Comparison of ENCODE assay signal across 22 cellular contexts in genomic region chr5:44646016-44646415, GRCh38.
DNase-seq lines count a peak whose midpoint lies in the region; ATAC-seq and TF ChIP-seq lines count a peak whose summit lies in the region.
"Had no signal": no experiment of that assay in that cellular context is flagged by ENCODE, and none has a peak within 500 bp of the region (broad histone marks: within the 10 kb centered on the region; RNA-seq: fewer than 3 reads in every experiment).

No MANE protein-coding gene starts in this region.

- TF ChIP-seq CTCF in A673 (conservative IDR thresholded peaks at IDR 0.05; ENCODE audit: low read depth, low read length): no peak

- no peaks in the 10 kb centered on the region for H3K4me1 ChIP-seq in A673 (ENCODE audit: insufficient read depth, low read length, poor library complexity, severe bottlenecking)
- H3K4me1 ChIP-seq: esophagus squamous epithelium, prostate gland, SJSA1 had no signal

- no peak overlapping the region for H3K4me3 ChIP-seq in A673 (ENCODE audit: low read depth, low read length, poor library complexity, severe bottlenecking)
- H3K4me3 ChIP-seq: esophagus squamous epithelium, K562, prostate gland, SJSA1 had no signal

- no peaks in the 10 kb centered on the region for H3K27me3 ChIP-seq in A673 (replicated peaks; ENCODE audit: insufficient read depth, low read depth, low read length, poor library complexity)
- H3K27me3 ChIP-seq: esophagus squamous epithelium, SJSA1 had no signal

- no TSS peak for BruUV-seq in A673 (replicated peaks; lab: Mats Ljungman, UMichigan)

- H3K36me3 ChIP-seq in A673 (ENCODE audit: insufficient read depth, low read length, poor library complexity, severe bottlenecking): no peaks in the 10 kb centered on the region
- H3K36me3 ChIP-seq: esophagus squamous epithelium, prostate gland, SJSA1 had no signal

- H3K9me3 ChIP-seq in A673 (ENCODE audit: low read depth, low read length, poor library complexity, severe bottlenecking): no peaks in the 10 kb centered on the region
- H3K9me3 ChIP-seq: esophagus squamous epithelium, prostate gland, SJSA1 had no signal

- intact Hi-C loops in A673 (cut with micrococcal nuclease; ENCODE audit: unreplicated experiment): no loop called here

- H3K27ac ChIP-seq in A673 (ENCODE audit: low read depth, low read length, poor library complexity, severe bottlenecking): no peak overlapping the region
- H3K27ac ChIP-seq: esophagus squamous epithelium, prostate gland, SJSA1 had no signal

- ATAC-seq in GM18868 (IDR thresholded peaks at IDR 0.05; ENCODE audit: unreplicated experiment) (no peak), GM21381 (IDR thresholded peaks at IDR 0.05; ENCODE audit: unreplicated experiment) (no peak)
- ATAC-seq: activated naive CD4-positive, alpha-beta T cell treated with anti-CD3 and anti-CD28 coated beads, Interleukin-2, amount 50 U/mL, for 72 hours; effector memory CD8-positive, alpha-beta T cell; K562; left lobe of liver; Panc1; stimulated activated memory B cell treated with anti-CD40 and anti-IgM and Interleukin-4, amounts not matched to agents 10 μg/mL and 1 μg/mL and 100 μg/mL, for 72 hours had no signal

- POLR2A ChIA-PET in A673 (lab: Charles Lee; ENCODE audit: low non-redundant PET): no interaction called here

- peak; percentile 75 for DNase-seq in NCI-H82 treated with DMSO at 0.1 percent for 48 hours (lab: John Stamatoyannopoulos, UW; ENCODE audit: unreplicated experiment)
- DNase-seq in ecto neural progenitor cell (ENCODE audit: low spot score): peak; percentile 48
- DNase-seq in islet precursor cell: peak; percentile 89
- DNase-seq in retina: peak; percentile 35
- DNase-seq in A673 (ENCODE audit: low spot score): no peak
- DNase-seq: activated CD4-positive, alpha-beta T cell treated with anti-CD3 and anti-CD28 coated beads for 4 hours; CD4-positive, alpha-beta T cell; effector memory CD8-positive, alpha-beta T cell; esophagus squamous epithelium; GF-D8; NCI-H1092; NCI-H187 treated with DMSO at 0.1 percent for 48 hours; small intestine had no signal

- CTCF ChIA-PET in A673 (lab: Charles Lee): no interaction called here
